20 cellular contexts compared by ENCODE assay signal in genomic region chr13:37615271-37615670, GRCh38. TPM values are rescaled to one million over a fixed set of nuclear protein-coding genes. Genes with fewer than 3 reads are reported as not detected.
DNase-seq lines count a peak whose midpoint lies in the region; TF ChIP-seq lines count a peak whose summit lies in the region.
"Had no signal": no experiment of that assay in that cellular context is flagged by ENCODE, and none has a peak within 500 bp of the region (broad histone marks: within the 10 kb centered on the region; RNA-seq: fewer than 3 reads in every experiment).

No MANE protein-coding gene starts in this region.

- POLR2A ChIA-PET in HEK293 (lab: Yijun Ruan, JAX), result no interaction called here

- H3K27me3 ChIP-seq in SJSA1 (replicated peaks), result no peaks in the 10 kb centered on the region
- H3K27me3 ChIP-seq: BE2C, MG63, SJCRH30 had no signal

- H3K4me1 ChIP-seq in HEK293 (ENCODE audit: control insufficient read depth, insufficient read depth, low read length) (peaks cover 7% of the 10 kb centered on the region), SJSA1 (replicated peaks) (peaks cover 45% of the 10 kb centered on the region)
- H3K4me1 ChIP-seq: BE2C had no signal

- H3K36me3 ChIP-seq in HEK293 (ENCODE audit: control insufficient read depth in 2 of 2, insufficient read depth in 1 of 2, low read length in 2 of 2) (no peaks in the 10 kb centered on the region), SJSA1 (no peaks in the 10 kb centered on the region)
- H3K36me3 ChIP-seq: BE2C, MG63, SJCRH30 had no signal

- no peak overlapping the region for H3K27ac ChIP-seq in HEK293 (ENCODE audit: extremely low read depth, low read depth, low read length)
- peak overlapping the region; percentile 99 for H3K27ac ChIP-seq in SJSA1
- H3K27ac ChIP-seq: SJCRH30 had no signal

- TF ChIP-seq CTCF in HEK293 (tag by site-specific recombination; IDR thresholded peaks at IDR 0.05), result no peak

- CTCF ChIA-PET in HEK293 (lab: Yijun Ruan, JAX), result interaction anchor here (0.5 kb wide), 1 partner anchor 807 kb away, joined by 3 read pairs; no protein-coding TSS in a partner anchor

- H3K4me3 ChIP-seq in HEK293 (ENCODE audit: low read depth, low read length) (no peak overlapping the region), SJSA1 (no peak overlapping the region)
- H3K4me3 ChIP-seq: MG63, SJCRH30 had no signal

- DNase-seq in ACHN (peak; percentile 21), SJSA1 (ENCODE audit: low read depth in 1 of 2, low spot score in 2 of 2) (peak in 1 of 2 experiments; percentile 4), kidney tubule cell (ENCODE audit: low spot score) (peak; percentile 25), SW480 (ENCODE audit: low spot score) (no peak), GDM1 (lab: John Stamatoyannopoulos, UW) (no peak), NCI-H2107 treated with DMSO at 0.1 percent for 48 hours (lab: John Stamatoyannopoulos, UW; ENCODE audit: unreplicated experiment) (no peak), MV-4-11 (lab: John Stamatoyannopoulos, UW) (no peak)
- DNase-seq: BE2C, GOT3, HCEC 1CT, Kasumi-1, MG63, NCI-H1048, NCI-H1436, NCI-H1930, NCI-H2227 treated with DMSO at 0.1 percent for 48 hours, NCI-H510A, SJCRH30 had no signal

- in situ Hi-C loops in ACHN (cut with HindIII; ENCODE audit: low pct_ligation_motif_present, low pct_unique_long_range_greater_than_20kb, low sequenced_read_pairs), result no loop called here

- H3K9me3 ChIP-seq in HEK293 (ENCODE audit: control insufficient read depth, insufficient read depth, low read depth, low read length), result no peaks in the 10 kb centered on the region
- H3K9me3 ChIP-seq in SJSA1 (replicated peaks), result no peaks in the 10 kb centered on the region
- H3K9me3 ChIP-seq: BE2C, MG63, SJCRH30 had no signal

TF ChIP-seq in HEK293, 187 proteins besides CTCF, POLR2A, EP300 and RAD21:
- TF ChIP-seq ZNF324 (tag by site-specific recombination; IDR thresholded peaks at IDR 0.05) (no peak), OSR2 (tag by site-specific recombination; IDR thresholded peaks at IDR 0.05) (0 out of 2 replicates have a peak, but pooled peaks have one; percentile 11), ZNF510 (tag by site-specific recombination; IDR thresholded peaks at IDR 0.05; ENCODE audit: insufficient replicate concordance) (no peak)

RNA-seq across cellular contexts. Expression of gene POSTN, which starts 16.7 kb away (rescaled TPM):
- 0.22 TPM in 1 of 2 replicates, not detected in the other for total RNA-seq in SJSA1 (2014; rRNA removed; shearing (Covaris generic))
- total RNA-seq: T-helper 1 cell treated with Interleukin-12 subunit alpha and Interleukin-12 subunit beta and Interleukin-4 antibody, amounts not matched to agents 30 ng/mL and 1 ng/mL, for 36 hours had no signal

Comparison
In these comparisons a context has a peak if more than half of its experiments do, and no peak if none do; other contexts are left out.
1. DNase-seq: peak in ACHN (single experiment) and kidney tubule cell (single experiment); none in SW480 (single experiment), GDM1 (single experiment), NCI-H2107 treated with DMSO at 0.1 percent for 48 hours (single experiment) and MV-4-11 (single experiment).